Comparison of ENCODE assay signal across 8 cellular contexts in the genomic region with DNA sequence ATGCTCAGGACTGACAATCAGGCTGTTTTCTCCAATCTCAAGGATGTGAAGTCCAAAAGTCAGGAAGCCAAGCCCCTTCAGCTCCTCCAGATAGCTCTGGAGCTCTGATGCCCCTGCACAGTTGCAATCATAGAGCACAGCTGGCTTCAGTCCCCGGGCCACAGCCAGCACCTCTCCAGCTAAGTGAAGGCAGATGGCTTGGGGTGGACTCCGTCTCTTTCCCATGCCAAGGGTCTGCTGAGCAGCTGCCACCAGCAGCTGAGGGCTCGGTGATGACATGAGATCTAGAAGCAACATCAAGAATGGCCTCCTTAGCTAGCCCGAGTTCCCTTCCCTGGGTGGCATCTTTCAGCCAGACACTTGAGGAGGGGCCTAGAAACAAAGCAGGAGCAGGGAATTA. TPM values are rescaled to one million over a fixed set of nuclear protein-coding genes. Genes with fewer than 3 reads are reported as not detected.
DNase-seq lines count a peak whose midpoint lies in the region; ATAC-seq and TF ChIP-seq lines count a peak whose summit lies in the region.

No MANE protein-coding gene starts in this region.

- H3K79me2 ChIP-seq in neural cell (replicated peaks; ENCODE audit: insufficient read depth, low read length): no peaks in the 10 kb centered on the region

- TF ChIP-seq CTCF in neural cell (IDR thresholded peaks at IDR 0.05; ENCODE audit: poor library complexity, severe bottlenecking): no peak

- no peak overlapping the region for H3K9ac ChIP-seq in neural cell (ENCODE audit: low read length)

- H3K27me3 ChIP-seq in MG63 (no peaks in the 10 kb centered on the region), neural cell (ENCODE audit: insufficient read depth, low read depth, low read length) (no peaks in the 10 kb centered on the region)

- peak; percentile 56 for DNase-seq in DMS 273 treated with DMSO at 0.1 percent for 48 hours (lab: John Stamatoyannopoulos, UW)
- no peak for DNase-seq in MG63
- peak; percentile 5 for DNase-seq in cerebellum (ENCODE audit: low spot score)
- no peak for DNase-seq in NCI-H2196 treated with DMSO at 0.1 percent for 48 hours (lab: John Stamatoyannopoulos, UW; ENCODE audit: unreplicated experiment)
- DNase-seq in activated CD8-positive, alpha-beta memory T cell treated with anti-CD3 and anti-CD28 coated beads for 24 hours: no peak

- H3K27ac ChIP-seq in neural cell (ENCODE audit: low read length): no peak overlapping the region

- peaks cover 6% of the 10 kb centered on the region for H3K36me3 ChIP-seq in MG63
- H3K36me3 ChIP-seq in neural cell (ENCODE audit: insufficient read depth, low read length): no peaks in the 10 kb centered on the region

- TF ChIP-seq EP300 in neural cell (conservative IDR thresholded peaks at IDR 0.05; ENCODE audit: poor library complexity, severe bottlenecking): no peak

- H3K9me3 ChIP-seq in MG63: no peaks in the 10 kb centered on the region
- no peaks in the 10 kb centered on the region for H3K9me3 ChIP-seq in neural cell (ENCODE audit: low read length)

- ATAC-seq in HG02571 (IDR thresholded peaks at IDR 0.05; ENCODE audit: unreplicated experiment) (no peak), GM21526 (IDR thresholded peaks at IDR 0.05; ENCODE audit: low FRiP score, unreplicated experiment) (no peak)

- H3K4me2 ChIP-seq in neural cell (ENCODE audit: low read length): peak overlapping the region; percentile 75

- no peak overlapping the region for H2AFZ ChIP-seq in neural cell (ENCODE audit: low read depth, low read length)

- H3K4me3 ChIP-seq in MG63 (peak overlapping the region; percentile 83), neural cell (ENCODE audit: low read length) (peak overlapping the region; percentile 79)

- H4K20me1 ChIP-seq in neural cell (ENCODE audit: insufficient read depth): no peaks in the 10 kb centered on the region

- TF ChIP-seq RAD21 in neural cell (conservative IDR thresholded peaks at IDR 0.05): no peak

- no peaks in the 10 kb centered on the region for H3K9me2 ChIP-seq in neural cell (ENCODE audit: insufficient read depth, low read length)

- H3F3A ChIP-seq in neural cell (ENCODE audit: insufficient read depth, low read length, poor library complexity, severe bottlenecking): no peaks in the 10 kb centered on the region

TF ChIP-seq in neural cell, 6 proteins besides CTCF, POLR2A, EP300 and RAD21:
- no peak for TF ChIP-seq SMC3 (conservative IDR thresholded peaks at IDR 0.05; ENCODE audit: poor library complexity)
- no peak for TF ChIP-seq EZH2 (IDR thresholded peaks at IDR 0.05; ENCODE audit: borderline replicate concordance, insufficient read depth, low read length, poor library complexity, severe bottlenecking)
- no peak for TF ChIP-seq MXI1 (conservative IDR thresholded peaks at IDR 0.05; ENCODE audit: poor library complexity, severe bottlenecking)
- no peak for TF ChIP-seq POLR2AphosphoS5 (IDR thresholded peaks at IDR 0.05)
- TF ChIP-seq, protein P1, sequence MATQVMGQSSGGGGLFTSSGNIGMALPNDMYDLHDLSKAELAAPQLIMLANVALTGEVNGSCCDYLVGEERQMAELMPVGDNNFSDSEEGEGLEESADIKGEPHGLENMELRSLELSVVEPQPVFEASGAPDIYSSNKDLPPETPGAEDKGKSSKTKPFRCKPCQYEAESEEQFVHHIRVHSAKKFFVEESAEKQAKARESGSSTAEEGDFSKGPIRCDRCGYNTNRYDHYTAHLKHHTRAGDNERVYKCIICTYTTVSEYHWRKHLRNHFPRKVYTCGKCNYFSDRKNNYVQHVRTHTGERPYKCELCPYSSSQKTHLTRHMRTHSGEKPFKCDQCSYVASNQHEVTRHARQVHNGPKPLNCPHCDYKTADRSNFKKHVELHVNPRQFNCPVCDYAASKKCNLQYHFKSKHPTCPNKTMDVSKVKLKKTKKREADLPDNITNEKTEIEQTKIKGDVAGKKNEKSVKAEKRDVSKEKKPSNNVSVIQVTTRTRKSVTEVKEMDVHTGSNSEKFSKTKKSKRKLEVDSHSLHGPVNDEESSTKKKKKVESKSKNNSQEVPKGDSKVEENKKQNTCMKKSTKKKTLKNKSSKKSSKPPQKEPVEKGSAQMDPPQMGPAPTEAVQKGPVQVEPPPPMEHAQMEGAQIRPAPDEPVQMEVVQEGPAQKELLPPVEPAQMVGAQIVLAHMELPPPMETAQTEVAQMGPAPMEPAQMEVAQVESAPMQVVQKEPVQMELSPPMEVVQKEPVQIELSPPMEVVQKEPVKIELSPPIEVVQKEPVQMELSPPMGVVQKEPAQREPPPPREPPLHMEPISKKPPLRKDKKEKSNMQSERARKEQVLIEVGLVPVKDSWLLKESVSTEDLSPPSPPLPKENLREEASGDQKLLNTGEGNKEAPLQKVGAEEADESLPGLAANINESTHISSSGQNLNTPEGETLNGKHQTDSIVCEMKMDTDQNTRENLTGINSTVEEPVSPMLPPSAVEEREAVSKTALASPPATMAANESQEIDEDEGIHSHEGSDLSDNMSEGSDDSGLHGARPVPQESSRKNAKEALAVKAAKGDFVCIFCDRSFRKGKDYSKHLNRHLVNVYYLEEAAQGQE (IDR thresholded peaks at IDR 0.05; ENCODE audit: borderline replicate concordance): no peak
- no peak for TF ChIP-seq TAF1 (IDR thresholded peaks at IDR 0.05; ENCODE audit: low read depth)

RNA-seq across cellular contexts. Expression of a gene that starts 1.0 kb away (rescaled TPM):
- 0.49 and 4.6 TPM in 2 replicates for total RNA-seq in MG63 (2014; rRNA removed; shearing (Covaris generic); ENCODE audit: low replicate concordance)
- 2.4 TPM for total RNA-seq in cerebellum
- 1.4 and 2.8 TPM in 2 replicates for polyA plus RNA-seq in neural cell
- 4.5 and 4.6 TPM in 2 replicates for polyA minus RNA-seq in neural cell

RNA-seq across cellular contexts. Expression of a gene that starts 22.6 kb away (rescaled TPM):
- not detected in 2 replicates for total RNA-seq in MG63 (2014; rRNA removed; shearing (Covaris generic); ENCODE audit: low replicate concordance)
- 1.8 TPM for total RNA-seq in cerebellum
- not detected in 2 replicates for polyA plus RNA-seq in neural cell
- polyA minus RNA-seq in neural cell: not detected in 2 replicates

RNA-seq across cellular contexts. Expression of a gene that starts 27.5 kb away (rescaled TPM):
- not detected in 2 replicates for total RNA-seq in MG63 (2014; rRNA removed; shearing (Covaris generic); ENCODE audit: low replicate concordance)
- 0.27 TPM for total RNA-seq in cerebellum
- polyA plus RNA-seq in neural cell: not detected in 2 replicates
- not detected in 2 replicates for polyA minus RNA-seq in neural cell

RNA-seq across cellular contexts. Expression of a gene that starts 44.4 kb away (rescaled TPM):
- total RNA-seq in MG63 (2014; rRNA removed; shearing (Covaris generic); ENCODE audit: low replicate concordance): 10.2 and 12.3 TPM in 2 replicates
- total RNA-seq in cerebellum: 9.7 TPM
- 6.1 and 6.2 TPM in 2 replicates for polyA plus RNA-seq in neural cell
- 10.5 and 12.7 TPM in 2 replicates for polyA minus RNA-seq in neural cell

Comparison
In these comparisons a context has a peak if more than half of its experiments do, and no peak if none do; other contexts are left out.
1. DNase-seq: peak in DMS 273 treated with DMSO at 0.1 percent for 48 hours (single experiment) and cerebellum (single experiment); none in MG63 (single experiment), NCI-H2196 treated with DMSO at 0.1 percent for 48 hours (single experiment) and activated CD8-positive, alpha-beta memory T cell treated with anti-CD3 and anti-CD28 coated beads for 24 hours (single experiment).